In the genomic region with DNA sequence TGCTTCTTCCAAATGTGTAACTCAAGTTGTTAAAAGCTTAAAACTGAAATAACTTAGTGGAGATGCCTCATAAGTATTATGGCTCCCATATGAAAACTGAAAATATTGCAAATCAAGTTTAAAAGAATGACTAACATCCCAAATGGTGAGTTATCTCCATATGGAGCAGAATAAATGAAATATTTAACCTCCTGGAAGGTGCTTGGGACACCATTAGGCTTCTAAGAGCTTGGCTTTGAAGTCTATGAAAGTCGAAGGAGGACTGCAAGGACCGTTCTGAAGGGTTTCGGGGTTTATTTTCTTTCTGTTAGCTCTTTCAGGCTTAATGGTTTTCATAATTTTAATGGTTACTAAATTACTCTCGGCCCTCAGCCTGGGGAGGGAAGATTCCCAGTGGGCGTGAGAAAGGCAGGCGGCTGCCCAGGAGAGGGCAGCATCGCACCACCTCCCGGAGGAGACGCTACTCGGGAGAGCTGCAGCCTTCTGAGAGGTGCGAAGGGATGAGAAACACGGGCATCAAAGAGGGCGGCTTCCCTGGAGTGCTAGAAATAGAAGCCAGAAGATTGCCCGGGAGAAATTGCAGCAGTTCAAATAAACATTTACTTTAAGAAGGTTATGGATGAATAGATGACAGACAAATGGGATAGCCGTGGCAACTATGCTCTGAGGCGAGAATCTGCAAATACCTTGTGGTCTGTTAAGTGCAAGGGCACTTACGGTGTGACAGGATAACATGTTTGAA, we compare ENCODE assay signal across 9 cellular contexts. TPM values are rescaled to one million over a fixed set of nuclear protein-coding genes. Genes with fewer than 3 reads are reported as not detected.
DNase-seq lines count a peak whose midpoint lies in the region; FAIRE-seq and TF ChIP-seq lines count a peak whose summit lies in the region.
"Had no signal": no experiment of that assay in that cellular context is flagged by ENCODE, and none has a peak within 500 bp of the region (broad histone marks: within the 10 kb centered on the region; RNA-seq: fewer than 3 reads in every experiment).

No MANE protein-coding gene starts in this region.

- H3F3A ChIP-seq in GM23248 (ENCODE audit: insufficient read depth) (no peaks in the 10 kb centered on the region), Loucy (ENCODE audit: low read depth) (no peaks in the 10 kb centered on the region)

- in situ Hi-C loops in GM23248 (cut with MboI): no loop called here

- peak overlapping the region; percentile 15 for H3K4me3 Mint-ChIP-seq in activated naive CD4-positive, alpha-beta T cell treated with anti-CD3 and anti-CD28 coated beads, Interleukin-2, amount 50 U/mL, for 24 hours

- no peaks in the 10 kb centered on the region for H3K36me3 Mint-ChIP-seq in activated naive CD4-positive, alpha-beta T cell treated with anti-CD3 and anti-CD28 coated beads, Interleukin-2, amount 50 U/mL, for 24 hours

- H3K9me3 ChIP-seq in GM23248 (ENCODE audit: low read depth) (no peaks in the 10 kb centered on the region), Loucy (ENCODE audit: insufficient read depth, low read depth, low read length) (no peaks in the 10 kb centered on the region)

- H3K27ac Mint-ChIP-seq in activated naive CD4-positive, alpha-beta T cell treated with anti-CD3 and anti-CD28 coated beads, Interleukin-2, amount 50 U/mL, for 24 hours: no peak overlapping the region

- H3K9me3 Mint-ChIP-seq in activated naive CD4-positive, alpha-beta T cell treated with anti-CD3 and anti-CD28 coated beads, Interleukin-2, amount 50 U/mL, for 24 hours: no peaks in the 10 kb centered on the region

- no peaks in the 10 kb centered on the region for H3K9me2 ChIP-seq in GM23248 (ENCODE audit: insufficient read depth)
- no peaks in the 10 kb centered on the region for H3K9me2 ChIP-seq in Loucy (replicated peaks; ENCODE audit: low read depth, low read length)

- peaks cover 6% of the 10 kb centered on the region for H3K4me1 Mint-ChIP-seq in activated naive CD4-positive, alpha-beta T cell treated with anti-CD3 and anti-CD28 coated beads, Interleukin-2, amount 50 U/mL, for 24 hours

- DNase-seq in ELF-1 (ENCODE audit: low read depth, low spot score): peak; percentile 85
- DNase-seq in GM23248: peak; percentile 88
- peak; percentile 28 for DNase-seq in SKM-1 (lab: John Stamatoyannopoulos, UW; ENCODE audit: unreplicated experiment)
- peak; percentile 39 to 90 (median 81) for DNase-seq in head of caudate nucleus
- DNase-seq in posterior vena cava (ENCODE audit: low spot score): peak; percentile 91
- DNase-seq in urothelium cell line (ENCODE audit: low spot score): peak; percentile 92

- H2AFZ ChIP-seq in GM23248 (peak overlapping the region; percentile 43; the same call in 1 of the 2 replicates), Loucy (ENCODE audit: low read length) (peak overlapping the region; percentile 83)

- H3K4me1 ChIP-seq in GM23248 (ENCODE audit: insufficient read depth): no peaks in the 10 kb centered on the region
- no peaks in the 10 kb centered on the region for H3K4me1 ChIP-seq in Loucy (ENCODE audit: insufficient read depth, low read length, poor library complexity, severe bottlenecking)

- no peak overlapping the region for H3K9ac ChIP-seq in GM23248
- no peak overlapping the region for H3K9ac ChIP-seq in Loucy (ENCODE audit: low read depth, low read length, poor library complexity, severe bottlenecking)

- H4K20me1 ChIP-seq in GM23248 (ENCODE audit: insufficient read depth): no peaks in the 10 kb centered on the region
- no peaks in the 10 kb centered on the region for H4K20me1 ChIP-seq in Loucy (ENCODE audit: insufficient read depth, low read length, poor library complexity, severe bottlenecking)

- TF ChIP-seq CTCF in Loucy (conservative IDR thresholded peaks at IDR 0.05; ENCODE audit: low read length): peak; percentile 96

- 3 to 4% methylated on average over 17 of the region's 17 CpGs for WGBS in GM23248 (ENCODE audit: low coverage in 1 of 2, low lambda C conversion rate in 2 of 2, missing lambda C conversion rate in 2 of 2), 2 experiments

- intact Hi-C loops in head of caudate nucleus (cut with DNase I) (no loop called here), posterior vena cava (cut with DNase I) (loop anchor here (10.0 kb wide), 1 partner anchor 711 kb away; no protein-coding TSS in a partner anchor)

- H3K27ac ChIP-seq in GM23248: no peak overlapping the region
- H3K27ac ChIP-seq: skin epidermis had no signal

- H3K4me2 ChIP-seq in GM23248 (ENCODE audit: unreplicated experiment) (peak overlapping the region; percentile 13), Loucy (ENCODE audit: low read depth, low read length, poor library complexity, severe bottlenecking) (peak overlapping the region; percentile 30)

- H3K27me3 ChIP-seq in GM23248 (replicated peaks; ENCODE audit: insufficient read depth) (peaks cover 27% of the 10 kb centered on the region), Loucy (ENCODE audit: insufficient read depth, low read length, poor library complexity, severe bottlenecking) (no peaks in the 10 kb centered on the region)

- H3K79me2 ChIP-seq in GM23248 (ENCODE audit: insufficient read depth) (no peaks in the 10 kb centered on the region), Loucy (ENCODE audit: insufficient read depth, low read length) (no peaks in the 10 kb centered on the region)

- H3K27me3 Mint-ChIP-seq in activated naive CD4-positive, alpha-beta T cell treated with anti-CD3 and anti-CD28 coated beads, Interleukin-2, amount 50 U/mL, for 24 hours: peaks cover 2% of the 10 kb centered on the region

- H3K36me3 ChIP-seq in GM23248 (ENCODE audit: low read depth) (no peaks in the 10 kb centered on the region), Loucy (ENCODE audit: insufficient read depth, low read length) (no peaks in the 10 kb centered on the region)

- H3K4me3 ChIP-seq in GM23248: no peak overlapping the region
- H3K4me3 ChIP-seq in Loucy (ENCODE audit: low read length, poor library complexity, severe bottlenecking): no peak overlapping the region
- H3K4me3 ChIP-seq: skin epidermis had no signal

- peak; percentile 88 for FAIRE-seq in urothelium cell line (lab: Jason Lieb, UNC)

RNA-seq across cellular contexts. Expression of a gene that starts 43.1 kb away (rescaled TPM):
- total RNA-seq in GM23248 (2014; rRNA removed; shearing (Covaris generic)): not detected in 2 replicates
- polyA plus RNA-seq in GM23248 (2016; fragmentation: Nextera tagmentation; extraction: Ambion mirVana): not detected in 2 replicates
- total RNA-seq in posterior vena cava: not detected

RNA-seq across cellular contexts. Expression of a gene that starts 47.9 kb away (rescaled TPM):
- total RNA-seq in GM23248 (2014; rRNA removed; shearing (Covaris generic)): 72.1 and 77.8 TPM in 2 replicates
- polyA plus RNA-seq in GM23248 (2016; fragmentation: Nextera tagmentation; extraction: Ambion mirVana): 33.6 and 35.5 TPM in 2 replicates
- 10 to 100 TPM; 52.3 to 62.2 TPM for total RNA-seq in posterior vena cava

Comparison
In these comparisons a context has a peak if more than half of its experiments do, and no peak if none do; other contexts are left out.
1. DNase-seq: peak in every context shown above with its lines; median percentile 92 in urothelium cell line; 91 in posterior vena cava; 88 in GM23248; 85 in ELF-1; 81 in head of caudate nucleus; 28 in SKM-1.